9 cellular contexts compared by ENCODE assay signal in genomic region chr11:73645972-73646631, GRCh38. TPM values are rescaled to one million over a fixed set of nuclear protein-coding genes. Genes with fewer than 3 reads are reported as not detected.
A peak's percentile ranks its signal among the peaks of the same experiment; 100 is the strongest.
DNase-seq lines count a peak whose midpoint lies in the region; ATAC-seq, FAIRE-seq and TF ChIP-seq lines count a peak whose summit lies in the region.
"Had no signal": no experiment of that assay in that cellular context is flagged by ENCODE, and none has a peak within 500 bp of the region (broad histone marks: within the 10 kb centered on the region; RNA-seq: fewer than 3 reads in every experiment).

PLEKHB1 (plus strand) TSS chr11:73646581; CDS start chr11:73646609, 28 bp downstream.

- ATAC-seq in upper lobe of left lung (ENCODE audit: low FRiP score in 2 of 2) (no peak), HG02798 (IDR thresholded peaks at IDR 0.05; ENCODE audit: poor library complexity, unreplicated experiment) (no peak)

- peaks cover 18% of the 10 kb centered on the region for H3K4me1 Mint-ChIP-seq in activated naive CD4-positive, alpha-beta T cell treated with anti-CD3 and anti-CD28 coated beads, Interleukin-2, amount 10 ng/mL, durations not matched to agents 7 days and 5 days

- H3K9me3 ChIP-seq in colonic mucosa (no peaks in the 10 kb centered on the region), mesodermal cell (ENCODE audit: control insufficient read depth, low read length) (no peaks in the 10 kb centered on the region), upper lobe of left lung (no peaks in the 10 kb centered on the region)

- TF ChIP-seq CTCF in colonic mucosa (IDR thresholded peaks at IDR 0.05), result no peak
- TF ChIP-seq CTCF in upper lobe of left lung (IDR thresholded peaks at IDR 0.05), result no peak

- no peaks in the 10 kb centered on the region for H3K9me3 Mint-ChIP-seq in activated naive CD4-positive, alpha-beta T cell treated with anti-CD3 and anti-CD28 coated beads, Interleukin-2, amount 10 ng/mL, durations not matched to agents 7 days and 5 days

- intact Hi-C loops in colonic mucosa (cut with DNase I), result no loop called here

- no peak for TF ChIP-seq EP300 in upper lobe of left lung (IDR thresholded peaks at IDR 0.05)

- H3K36me3 ChIP-seq in colonic mucosa (no peaks in the 10 kb centered on the region), mesodermal cell (ENCODE audit: control insufficient read depth, insufficient read depth, low read length) (no peaks in the 10 kb centered on the region), upper lobe of left lung (no peaks in the 10 kb centered on the region)

- no peak within 1 kb of the TSS for H3K27ac Mint-ChIP-seq in activated naive CD4-positive, alpha-beta T cell treated with anti-CD3 and anti-CD28 coated beads, Interleukin-2, amount 10 ng/mL, durations not matched to agents 7 days and 5 days

- H3K36me3 Mint-ChIP-seq in activated naive CD4-positive, alpha-beta T cell treated with anti-CD3 and anti-CD28 coated beads, Interleukin-2, amount 10 ng/mL, durations not matched to agents 7 days and 5 days, result no peaks in the 10 kb centered on the region

- DNase-seq in activated naive CD4-positive, alpha-beta T cell treated with anti-CD3 and anti-CD28 coated beads, Interleukin-2, amount 10 ng/mL, durations not matched to agents 7 days and 5 days, result peak; percentile 8
- DNase-seq in activated naive CD4-positive, alpha-beta T cell (lab: John Stamatoyannopoulos, UW), result no peak
- no peak for DNase-seq in colonic mucosa
- peak in 1 of 2 donors; percentile 56 for DNase-seq in upper lobe of left lung
- DNase-seq in GM19239 (ENCODE audit: insufficient read length, low spot score), result no peak
- no peak for DNase-seq in NCI-H146 (lab: John Stamatoyannopoulos, UW)
- DNase-seq: NCI-H774 had no signal

- peaks cover 26% of the 10 kb centered on the region for H3K27me3 Mint-ChIP-seq in activated naive CD4-positive, alpha-beta T cell treated with anti-CD3 and anti-CD28 coated beads, Interleukin-2, amount 10 ng/mL, durations not matched to agents 7 days and 5 days

- H3K27me3 ChIP-seq in colonic mucosa (no peaks in the 10 kb centered on the region), upper lobe of left lung (no peaks in the 10 kb centered on the region)

- H3K4me3 Mint-ChIP-seq in activated naive CD4-positive, alpha-beta T cell treated with anti-CD3 and anti-CD28 coated beads, Interleukin-2, amount 10 ng/mL, durations not matched to agents 7 days and 5 days, result peak within 1 kb of the TSS; percentile 71

- H3K27ac ChIP-seq in colonic mucosa (no peak within 1 kb of the TSS), mesodermal cell (ENCODE audit: low read depth, low read length, severe bottlenecking) (no peak within 1 kb of the TSS), upper lobe of left lung (peak within 1 kb of the TSS in 1 of 4 donors; percentile 47)

- H3K9ac ChIP-seq in colonic mucosa (ENCODE audit: low read depth in 2 of 2, low read length in 2 of 2), result no peak within 1 kb of the TSS

- FAIRE-seq in GM19239 (lab: Jason Lieb, UNC), result no peak

- WGBS in mesodermal cell (ENCODE audit: insufficient coverage in 2 of 2), 2 experiments, result 19 to 25% methylated on average over 18 to 19 of the region's 26 CpGs
- WGBS in upper lobe of left lung, 2 donors, result 50 to 57% methylated on average over 17 to 23 of the region's 26 CpGs

- no peak for TF ChIP-seq POLR2A in upper lobe of left lung (IDR thresholded peaks at IDR 0.05)

- CTCF ChIA-PET in activated naive CD4-positive, alpha-beta T cell treated with anti-CD3 and anti-CD28 coated beads, Interleukin-2, amount 10 ng/mL, durations not matched to agents 7 days and 5 days (lab: Charles Lee), result interaction anchor here (1.1 to 3.6 kb wide), 3 partner anchors 15 to 295 kb away, joined by 3 to 25 read pairs (median 9); no protein-coding TSS in a partner anchor

- H3K4me3 ChIP-seq in colonic mucosa, result peak within 1 kb of the TSS; percentile 34
- H3K4me3 ChIP-seq in mesodermal cell (ENCODE audit: extremely low read depth, insufficient read depth, low read length, poor library complexity, severe bottlenecking), result peak within 1 kb of the TSS; percentile 8
- H3K4me3 ChIP-seq in upper lobe of left lung, result peak within 1 kb of the TSS in 3 of 4 donors; percentile 34 to 48 (median 39)

- peaks cover 3% of the 10 kb centered on the region for H3K4me1 ChIP-seq in colonic mucosa
- H3K4me1 ChIP-seq in mesodermal cell (ENCODE audit: control insufficient read depth, insufficient read depth, low read length, poor library complexity, severe bottlenecking), result peaks cover 19% of the 10 kb centered on the region
- peaks cover 5 to 11% (median 7%) of the 10 kb centered on the region in 4 donors for H3K4me1 ChIP-seq in upper lobe of left lung

RNA-seq across cellular contexts. Expression of gene PLEKHB1, which starts in this region (rescaled TPM):
- 10 to 100 TPM; 12.3 to 20.1 TPM for total RNA-seq in colonic mucosa
- polyA plus RNA-seq in mesodermal cell (2013, experiment 1 of 2), result 12.5 TPM
- 10.0 TPM for polyA plus RNA-seq in mesodermal cell (2013, experiment 2 of 2)
- total RNA-seq in upper lobe of left lung, result 100 to 1,000 TPM in 1 of 6 donors, 10 to 100 TPM in 5; 21.7 to 103 (median 57.1) TPM
